9 cellular contexts compared by ENCODE assay signal in the genomic region with DNA sequence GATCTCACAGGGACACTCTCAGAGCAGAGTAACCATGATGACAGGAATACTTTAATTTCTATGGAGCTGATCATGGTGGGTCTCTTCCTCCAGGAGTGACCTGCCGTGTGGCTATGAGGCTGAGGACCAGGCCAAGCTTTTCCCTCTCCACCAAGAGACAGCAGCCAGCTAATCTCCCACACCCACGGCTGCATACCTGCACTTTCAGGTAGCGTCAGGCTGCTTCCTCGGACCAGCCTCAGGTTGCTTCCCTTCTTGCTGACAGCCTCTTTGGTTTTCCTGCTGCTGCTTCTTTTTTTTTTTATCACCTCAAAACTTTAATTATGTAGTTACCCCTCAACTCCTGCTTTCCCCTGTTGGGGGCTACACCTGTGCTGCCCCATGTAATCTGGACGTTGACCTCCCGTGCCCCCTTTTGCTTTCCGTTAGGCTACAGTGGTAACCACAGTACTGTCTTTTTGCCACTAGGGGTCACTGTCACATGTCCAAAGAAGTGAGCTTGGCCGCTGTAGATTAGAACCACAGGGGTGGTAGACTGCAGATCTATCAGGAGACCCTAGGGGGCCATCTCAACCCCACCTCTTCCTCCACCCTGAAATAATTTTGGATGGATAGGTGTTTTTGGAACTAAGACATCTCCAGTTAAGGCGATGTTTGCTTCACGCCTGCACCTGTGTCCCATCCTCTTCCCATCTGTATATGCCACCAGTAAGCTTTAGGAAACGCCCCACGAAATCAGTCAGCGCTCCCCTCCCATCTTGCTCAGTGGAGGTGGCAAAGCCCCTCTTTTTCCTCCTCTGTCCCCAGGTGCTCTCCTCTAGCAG. TPM values are rescaled to one million over a fixed set of nuclear protein-coding genes. Genes with fewer than 3 reads are reported as not detected.
DNase-seq lines count a peak whose midpoint lies in the region; ATAC-seq, FAIRE-seq and TF ChIP-seq lines count a peak whose summit lies in the region.
"Had no signal": no experiment of that assay in that cellular context is flagged by ENCODE, and none has a peak within 500 bp of the region (broad histone marks: within the 10 kb centered on the region; RNA-seq: fewer than 3 reads in every experiment).

No MANE protein-coding gene starts in this region.

- no TSS peak for BruUV-seq in endothelial cell of umbilical vein (replicated peaks; lab: Mats Ljungman, UMichigan)

- no peak overlapping the region for H2AFZ ChIP-seq in endothelial cell of umbilical vein (ENCODE audit: low read depth, low read length)

- H3K9me1 ChIP-seq in endothelial cell of umbilical vein (replicated peaks; ENCODE audit: control insufficient read depth, extremely low read depth, insufficient read depth, low read length), result no peaks in the 10 kb centered on the region

- no peaks in the 10 kb centered on the region for H3K36me3 Mint-ChIP-seq in stimulated activated effector memory CD8-positive, alpha-beta T cell treated with anti-CD3 and anti-CD28 coated beads, Interleukin-12 subunit alpha, Interleukin-12 subunit beta, amount 100 ng/mL, for 72 hours

- no peaks in the 10 kb centered on the region for H3K9me3 ChIP-seq in endothelial cell of umbilical vein (replicated peaks; ENCODE audit: control insufficient read depth, insufficient read depth, low read length)

- H4K20me1 ChIP-seq in endothelial cell of umbilical vein (replicated peaks; ENCODE audit: control insufficient read depth, extremely low read depth, insufficient read depth, low read length), result no peaks in the 10 kb centered on the region

- H3K79me2 ChIP-seq in endothelial cell of umbilical vein (ENCODE audit: control insufficient read depth, insufficient read depth, low read length), result no peaks in the 10 kb centered on the region

- peaks cover 8% of the 10 kb centered on the region for H3K4me1 Mint-ChIP-seq in stimulated activated effector memory CD8-positive, alpha-beta T cell treated with anti-CD3 and anti-CD28 coated beads, Interleukin-12 subunit alpha, Interleukin-12 subunit beta, amount 100 ng/mL, for 72 hours

- no peak for TF ChIP-seq POLR2A in endothelial cell of umbilical vein (IDR thresholded peaks at IDR 0.05; ENCODE audit: low read depth, low read length)

- no peaks in the 10 kb centered on the region for H3K36me3 ChIP-seq in endothelial cell of umbilical vein (ENCODE audit: control insufficient read depth in 2 of 2, extremely low read depth in 1 of 2, insufficient read depth in 2 of 2, low read length in 2 of 2)

- no peak overlapping the region for H3K4me3 ChIP-seq in endothelial cell of umbilical vein (replicated peaks in 1 of 3; ENCODE audit: insufficient read depth in 1 of 3, low read depth in 1 of 3, low read length in 3 of 3)

- no peak overlapping the region for H3K27ac Mint-ChIP-seq in stimulated activated effector memory CD8-positive, alpha-beta T cell treated with anti-CD3 and anti-CD28 coated beads, Interleukin-12 subunit alpha, Interleukin-12 subunit beta, amount 100 ng/mL, for 72 hours

- H3K27me3 ChIP-seq in endothelial cell of umbilical vein (ENCODE audit: control insufficient read depth in 2 of 2, insufficient read depth in 2 of 2, low read length in 2 of 2), result peaks cover 17 to 21% of the 10 kb centered on the region in 2 experiments

- dilution Hi-C loops in endothelial cell of umbilical vein (cut with MboI; ENCODE audit: extremely low pct_ligation_motif_present, low sequenced_read_pairs), result no loop called here

- H3K4me3 Mint-ChIP-seq in stimulated activated effector memory CD8-positive, alpha-beta T cell treated with anti-CD3 and anti-CD28 coated beads, Interleukin-12 subunit alpha, Interleukin-12 subunit beta, amount 100 ng/mL, for 72 hours, result no peak overlapping the region

- DNase-seq in DMS53 treated with DMSO at 0.1 percent for 48 hours (lab: John Stamatoyannopoulos, UW; ENCODE audit: unreplicated experiment) (peak; percentile 81), HUDEP-2 (lab: John Stamatoyannopoulos, UW; ENCODE audit: unreplicated experiment in 76 of 76) (peak in 69 of 76 experiments; percentile 5 to 81 (median 50)), NOMO-1 treated with dmso at 0.1 percent for 144 hours (lab: John Stamatoyannopoulos, UW; ENCODE audit: unreplicated experiment) (peak; percentile 45), endothelial cell of umbilical vein (ENCODE audit: low read depth, low spot score) (peak; percentile 71), mucosa of gallbladder (ENCODE audit: low spot score) (peak; percentile 66)
- DNase-seq in activated CD8-positive, alpha-beta memory T cell treated with anti-CD3 and anti-CD28 coated beads for 4 hours (ENCODE audit: low read depth in 2 of 2), result peak; percentile 39 to 52
- peak; percentile 54 to 82 for DNase-seq in stimulated activated effector memory CD8-positive, alpha-beta T cell treated with anti-CD3 and anti-CD28 coated beads, Interleukin-12 subunit alpha, Interleukin-12 subunit beta, amount 100 ng/mL, for 72 hours (ENCODE audit: low spot score in 2 of 2)

- TF ChIP-seq CTCF in endothelial cell of umbilical vein (IDR thresholded peaks at IDR 0.05; ENCODE audit: extremely low read depth in 1 of 2, insufficient read depth in 1 of 2, low read depth in 1 of 2, low read length in 2 of 2), result peak; percentile 87 to 93

- H3K9ac ChIP-seq in endothelial cell of umbilical vein (replicated peaks; ENCODE audit: extremely low read depth, insufficient read depth, low read length), result no peak overlapping the region

- POLR2A ChIA-PET in endothelial cell of umbilical vein (lab: Charles Lee), result interaction anchor here (0.7 kb wide), 2 partner anchors 12 to 13 kb away, joined by 3 to 5 read pairs; no protein-coding TSS in a partner anchor

- H3K27ac ChIP-seq in endothelial cell of umbilical vein (ENCODE audit: insufficient read depth, low read depth, low read length), result no peak overlapping the region

- no peak overlapping the region for H3K4me2 ChIP-seq in endothelial cell of umbilical vein (ENCODE audit: insufficient read depth, low read length)

- CTCF ChIA-PET in endothelial cell of umbilical vein (lab: Charles Lee), result interaction anchor here (0.6 to 6.0 kb wide), 45 partner anchors 8 to 322 kb away, joined by 3 to 126 read pairs (median 6); partner anchors contain the start of genes ARHGEF25, B4GALNT1, DCTN2 and DTX3

- no peaks in the 10 kb centered on the region for H3K9me3 Mint-ChIP-seq in stimulated activated effector memory CD8-positive, alpha-beta T cell treated with anti-CD3 and anti-CD28 coated beads, Interleukin-12 subunit alpha, Interleukin-12 subunit beta, amount 100 ng/mL, for 72 hours

- ATAC-seq in GM21526 (IDR thresholded peaks at IDR 0.05; ENCODE audit: low FRiP score, unreplicated experiment), result peak; percentile 88
- peak; percentile 95 for ATAC-seq in stimulated activated effector memory CD8-positive, alpha-beta T cell treated with anti-CD3 and anti-CD28 coated beads, Interleukin-12 subunit alpha, Interleukin-12 subunit beta, amount 100 ng/mL, for 72 hours

- FAIRE-seq in endothelial cell of umbilical vein (lab: Jason Lieb, UNC), result peak; percentile 95
- FAIRE-seq: endometrium had no signal

- H3K4me1 ChIP-seq in endothelial cell of umbilical vein (ENCODE audit: control insufficient read depth, extremely low read depth, insufficient read depth, low read length), result no peaks in the 10 kb centered on the region

- intact Hi-C loops in endothelial cell of umbilical vein (cut with micrococcal nuclease), result loop anchor here (1.0 to 2.0 kb wide), 5 partner anchors 38 to 322 kb away; partner anchors contain the start of gene B4GALNT1

RNA-seq across cellular contexts. Expression of gene PIP4K2C, which starts 7.8 kb away (rescaled TPM):
- total RNA-seq in endothelial cell of umbilical vein (9.1 and 11.5 TPM in 2 replicates), mucosa of gallbladder (36.1 TPM)
- polyA plus RNA-seq in endothelial cell of umbilical vein, result 10.5 and 11.3 TPM in 2 replicates
- polyA plus RNA-seq in endothelial cell of umbilical vein (2011; cell fraction: cytosol; rRNA removed), result 7.2 and 8.5 TPM in 2 replicates
- 6.6 and 8.6 TPM in 2 replicates for polyA plus RNA-seq in endothelial cell of umbilical vein (2011; cell fraction: nucleus; rRNA removed)
- 11.9 and 12.7 TPM in 2 replicates for polyA plus RNA-seq in endothelial cell of umbilical vein (2012)
- 10.1 and 14.1 TPM in 2 replicates for polyA minus RNA-seq in endothelial cell of umbilical vein
- polyA minus RNA-seq in endothelial cell of umbilical vein (2011; cell fraction: cytosol; rRNA and poly(A)+ RNA removed), result 12.6 TPM
- 2.0 and 3.7 TPM in 2 replicates for polyA minus RNA-seq in endothelial cell of umbilical vein (2011; cell fraction: nucleus; rRNA and poly(A)+ RNA removed)

RNA-seq across cellular contexts. Expression of gene DTX3, which starts 21.4 kb away (rescaled TPM):
- total RNA-seq in endothelial cell of umbilical vein (25.9 and 34.5 TPM in 2 replicates), mucosa of gallbladder (31.2 TPM)
- 51.4 and 65.0 TPM in 2 replicates for polyA plus RNA-seq in endothelial cell of umbilical vein
- polyA plus RNA-seq in endothelial cell of umbilical vein (2011; cell fraction: cytosol; rRNA removed), result 20.2 and 31.4 TPM in 2 replicates
- 193 and 248 TPM in 2 replicates for polyA plus RNA-seq in endothelial cell of umbilical vein (2011; cell fraction: nucleus; rRNA removed)
- polyA plus RNA-seq in endothelial cell of umbilical vein (2012), result 16.2 and 24.6 TPM in 2 replicates
- 27.7 and 28.1 TPM in 2 replicates for polyA minus RNA-seq in endothelial cell of umbilical vein
- polyA minus RNA-seq in endothelial cell of umbilical vein (2011; cell fraction: cytosol; rRNA and poly(A)+ RNA removed), result not detected
- 28.7 and 41.1 TPM in 2 replicates for polyA minus RNA-seq in endothelial cell of umbilical vein (2011; cell fraction: nucleus; rRNA and poly(A)+ RNA removed)

RNA-seq across cellular contexts. Expression of gene ARHGEF25, which starts 28.0 kb away (rescaled TPM):
- 4.7 and 7.4 TPM in 2 replicates for total RNA-seq in endothelial cell of umbilical vein
- polyA plus RNA-seq in endothelial cell of umbilical vein, result 3.5 and 4.7 TPM in 2 replicates
- 3.7 and 3.8 TPM in 2 replicates for polyA plus RNA-seq in endothelial cell of umbilical vein (2011; cell fraction: cytosol; rRNA removed)
- polyA plus RNA-seq in endothelial cell of umbilical vein (2011; cell fraction: nucleus; rRNA removed), result 26.0 and 33.6 TPM in 2 replicates
- polyA plus RNA-seq in endothelial cell of umbilical vein (2012), result 5.9 and 10.1 TPM in 2 replicates
- 5.2 and 5.7 TPM in 2 replicates for polyA minus RNA-seq in endothelial cell of umbilical vein
- not detected for polyA minus RNA-seq in endothelial cell of umbilical vein (2011; cell fraction: cytosol; rRNA and poly(A)+ RNA removed)
- polyA minus RNA-seq in endothelial cell of umbilical vein (2011; cell fraction: nucleus; rRNA and poly(A)+ RNA removed), result 1.5 and 3.2 TPM in 2 replicates
- 26.2 TPM for total RNA-seq in mucosa of gallbladder

RNA-seq across cellular contexts. Expression of gene KIF5A, which starts 33.4 kb away (rescaled TPM):
- 0.12 and 0.35 TPM in 2 replicates for total RNA-seq in endothelial cell of umbilical vein
- polyA plus RNA-seq in endothelial cell of umbilical vein, result 0.05 and 0.07 TPM in 2 replicates
- 0.05 and 0.06 TPM in 2 replicates for polyA plus RNA-seq in endothelial cell of umbilical vein (2011; cell fraction: cytosol; rRNA removed)
- polyA plus RNA-seq in endothelial cell of umbilical vein (2011; cell fraction: nucleus; rRNA removed), result 0.36 and 0.75 TPM in 2 replicates
- polyA plus RNA-seq in endothelial cell of umbilical vein (2012), result 0.37 and 0.59 TPM in 2 replicates
- polyA minus RNA-seq in endothelial cell of umbilical vein, result 0.13 and 0.34 TPM in 2 replicates
- not detected for polyA minus RNA-seq in endothelial cell of umbilical vein (2011; cell fraction: cytosol; rRNA and poly(A)+ RNA removed)
- polyA minus RNA-seq in endothelial cell of umbilical vein (2011; cell fraction: nucleus; rRNA and poly(A)+ RNA removed), result 0.05 and 0.19 TPM in 2 replicates
- 0.81 TPM for total RNA-seq in mucosa of gallbladder

RNA-seq across cellular contexts. Expression of gene DCTN2, which starts 36.2 kb away (rescaled TPM):
- total RNA-seq in endothelial cell of umbilical vein (157 and 161 TPM in 2 replicates), mucosa of gallbladder (135 TPM)
- 146 and 234 TPM in 2 replicates for polyA plus RNA-seq in endothelial cell of umbilical vein
- polyA plus RNA-seq in endothelial cell of umbilical vein (2011; cell fraction: cytosol; rRNA removed), result 153 and 162 TPM in 2 replicates
- 181 and 198 TPM in 2 replicates for polyA plus RNA-seq in endothelial cell of umbilical vein (2011; cell fraction: nucleus; rRNA removed)
- polyA plus RNA-seq in endothelial cell of umbilical vein (2012), result 148 and 160 TPM in 2 replicates
- 158 and 160 TPM in 2 replicates for polyA minus RNA-seq in endothelial cell of umbilical vein
- polyA minus RNA-seq in endothelial cell of umbilical vein (2011; cell fraction: cytosol; rRNA and poly(A)+ RNA removed), result 91.9 TPM
- polyA minus RNA-seq in endothelial cell of umbilical vein (2011; cell fraction: nucleus; rRNA and poly(A)+ RNA removed), result 62.7 and 86.8 TPM in 2 replicates
